Comparison of ENCODE assay signal across 7 cellular contexts in genomic region chr19:1449467-1450442, GRCh38. TPM values are rescaled to one million over a fixed set of nuclear protein-coding genes. Genes with fewer than 3 reads are reported as not detected.
DNase-seq lines count a peak whose midpoint lies in the region; ATAC-seq, FAIRE-seq and TF ChIP-seq lines count a peak whose summit lies in the region.

Gene APC2, plus strand, starts transcription at chr19:1450121. Its CDS starts 2,881 bp downstream, at chr19:1453002.

- H3K9ac ChIP-seq in DND-41 (ENCODE audit: low read depth, low read length): no peak within 1 kb of the TSS
- H3K9ac ChIP-seq in K562 (ENCODE audit: insufficient read depth in 1 of 2, low read depth in 2 of 2, low read length in 2 of 2): no peak within 1 kb of the TSS
- H3K9ac ChIP-seq in neuronal stem cell (ENCODE audit: low read depth, low read length, poor library complexity): peak within 1 kb of the TSS; percentile 94

- H2BK120ac ChIP-seq in neuronal stem cell (ENCODE audit: low read depth, low read length): peak within 1 kb of the TSS; percentile 2

- peak within 1 kb of the TSS; percentile 50 for H2BK5ac ChIP-seq in neuronal stem cell (ENCODE audit: low read length)

- DNase-seq in DND-41: peak; percentile 57
- peak; percentile 66 for DNase-seq in NCI-H146 treated with DMSO at 0.1 percent for 48 hours (lab: John Stamatoyannopoulos, UW; ENCODE audit: unreplicated experiment)
- DNase-seq in K562 (ENCODE audit: extremely low read depth in 1 of 4, low spot score in 3 of 4): peak; percentile 69 to 96 (median 94)
- peak; percentile 82 for DNase-seq in neuronal stem cell (ENCODE audit: low spot score)
- DNase-seq in foreskin keratinocyte: no peak
- DNase-seq in NCI-H2107 treated with DMSO at 0.1 percent for 48 hours (lab: John Stamatoyannopoulos, UW; ENCODE audit: unreplicated experiment): no peak

- no peak for TF ChIP-seq CTCF in DND-41 (IDR thresholded peaks at IDR 0.05; ENCODE audit: borderline replicate concordance, extremely low read depth, low read length, poor library complexity, severe bottlenecking)
- TF ChIP-seq CTCF in K562 (IDR thresholded peaks at IDR 0.05 in 2 of 3, conservative IDR thresholded peaks at IDR 0.05 in 1 of 3; ENCODE audit: insufficient read depth in 2 of 3, low read depth in 1 of 3, low read length in 3 of 3): no peak
- TF ChIP-seq CTCF in foreskin keratinocyte (conservative IDR thresholded peaks at IDR 0.05): no peak

- H3K9me3 ChIP-seq in DND-41 (ENCODE audit: insufficient read depth, low read length, severe bottlenecking) (no peaks in the 10 kb centered on the region), K562 (replicated peaks; ENCODE audit: control insufficient read depth, insufficient read depth, low read depth, low read length) (no peaks in the 10 kb centered on the region), neuronal stem cell (replicated peaks in 1 of 2; ENCODE audit: control insufficient read depth in 2 of 2, insufficient read depth in 1 of 2, low read depth in 1 of 2, low read length in 2 of 2) (no peaks in the 10 kb centered on the region)

- H3K23ac ChIP-seq in neuronal stem cell (ENCODE audit: low read depth, low read length, poor library complexity): peak within 1 kb of the TSS; percentile 92

- peaks cover 7% of the 10 kb centered on the region for H3K27me3 ChIP-seq in DND-41 (ENCODE audit: insufficient read depth, low read length, poor library complexity)
- H3K27me3 ChIP-seq in K562 (ENCODE audit: control insufficient read depth in 2 of 2, insufficient read depth in 2 of 2, low read length in 2 of 2): peaks cover 0 to 12% of the 10 kb centered on the region in 2 experiments; a peak in 1 of 5 replicates
- H3K27me3 ChIP-seq in neuronal stem cell (ENCODE audit: control insufficient read depth in 3 of 3, insufficient read depth in 3 of 3, low read depth in 1 of 3, low read length in 3 of 3): peaks cover 0 to 14% (median 0%) of the 10 kb centered on the region in 3 experiments
- H3K27me3 ChIP-seq in foreskin keratinocyte: peaks cover 89% of the 10 kb centered on the region

- peaks cover 35% of the 10 kb centered on the region for H4K20me1 ChIP-seq in DND-41 (ENCODE audit: insufficient read depth, low read length)
- H4K20me1 ChIP-seq in K562 (replicated peaks; ENCODE audit: control insufficient read depth, insufficient read depth, low read length): peaks cover 17% of the 10 kb centered on the region; the same call in 1 of the 2 replicates

- no peaks in the 10 kb centered on the region for H3K36me3 ChIP-seq in DND-41 (ENCODE audit: insufficient read depth, low read length)
- no peaks in the 10 kb centered on the region for H3K36me3 ChIP-seq in K562 (ENCODE audit: control insufficient read depth, insufficient read depth, low read length)
- peaks cover 2 to 23% of the 10 kb centered on the region in 2 donors for H3K36me3 ChIP-seq in neuronal stem cell (replicated peaks in 1 of 2; ENCODE audit: control insufficient read depth in 2 of 2, insufficient read depth in 2 of 2, low read length in 2 of 2)

- TF ChIP-seq POLR2A in K562 (conservative IDR thresholded peaks at IDR 0.05): no peak

- no peak for FAIRE-seq in K562 (lab: Jason Lieb, UNC)

- H3K4me3 ChIP-seq in DND-41 (ENCODE audit: low read depth in 1 of 2, low read length in 2 of 2) (no peak within 1 kb of the TSS), K562 (no peak within 1 kb of the TSS), neuronal stem cell (ENCODE audit: low read length in 2 of 2) (peak within 1 kb of the TSS; percentile 75 to 77)

- H2AFZ ChIP-seq in DND-41 (ENCODE audit: low read depth, low read length): no peak within 1 kb of the TSS
- H2AFZ ChIP-seq in K562 (ENCODE audit: low read depth, low read length): no peak within 1 kb of the TSS
- peak within 1 kb of the TSS; percentile 59 for H2AFZ ChIP-seq in neuronal stem cell (ENCODE audit: low read length)

- peak within 1 kb of the TSS; percentile 10 for H3K14ac ChIP-seq in neuronal stem cell (ENCODE audit: low read length)

- no peak for TF ChIP-seq EP300 in K562 (IDR thresholded peaks at IDR 0.05; ENCODE audit: low read length)

- no TSS peak for BruUV-seq in K562 (replicated peaks; lab: Mats Ljungman, UMichigan)

- no peak within 1 kb of the TSS for H4K8ac ChIP-seq in neuronal stem cell (ENCODE audit: low read depth, low read length)

- WGBS in K562 (ENCODE audit: insufficient coverage, low coverage, missing lambda C conversion rate): 3% methylated on average over 44 of the region's 74 CpGs
- no CpG with 5 or more reads among the region's 74 CpGs for WGBS in neuronal stem cell (ENCODE audit: extremely low coverage in 2 of 2, insufficient read length in 2 of 2, insufficient replicate concordance in 1 of 2), 2 donors

- no peaks in the 10 kb centered on the region for H3K79me2 ChIP-seq in DND-41 (ENCODE audit: insufficient read depth, low read length)
- no peaks in the 10 kb centered on the region for H3K79me2 ChIP-seq in K562 (ENCODE audit: control insufficient read depth, insufficient read depth, low read length)

- H3K27ac ChIP-seq in DND-41 (ENCODE audit: low read length): no peak within 1 kb of the TSS
- no peak within 1 kb of the TSS for H3K27ac ChIP-seq in K562 (ENCODE audit: extremely low read depth, low read depth, low read length)
- H3K27ac ChIP-seq in neuronal stem cell (replicated peaks; ENCODE audit: low read length): peak within 1 kb of the TSS; percentile 33
- H3K27ac ChIP-seq in foreskin keratinocyte: no peak within 1 kb of the TSS

- intact Hi-C loops in K562 (cut with micrococcal nuclease): loop anchor here (10.0 kb wide), 1 partner anchor 175 kb away; the partner anchor contains the start of gene FAM174C

- peak within 1 kb of the TSS; percentile 94 for H3K18ac ChIP-seq in neuronal stem cell (ENCODE audit: low read length)

- peak within 1 kb of the TSS; percentile 69 for H4K91ac ChIP-seq in neuronal stem cell (ENCODE audit: low read depth, low read length, poor library complexity)

- peak within 1 kb of the TSS; percentile 98 for H2AK5ac ChIP-seq in neuronal stem cell (ENCODE audit: low read depth, low read length)

- POLR2A ChIA-PET in K562 (lab: Yijun Ruan, JAX): interaction anchor here (1.2 to 1.5 kb wide), 2 partner anchors 10 to 180 kb away, joined by 3 to 5 read pairs; partner anchors contain the start of gene CIRBP

- H3K79me1 ChIP-seq in neuronal stem cell (ENCODE audit: low read depth, low read length): peaks cover 6% of the 10 kb centered on the region

- CTCF ChIA-PET in K562 (lab: Yijun Ruan, JAX; ENCODE audit: low intra/inter-chr PET ratio): interaction anchor here (0.5 to 0.6 kb wide), 2 partner anchors 468 to 488 kb away, joined by 3 to 6 read pairs; no protein-coding TSS in a partner anchor

- H2BK12ac ChIP-seq in neuronal stem cell (ENCODE audit: low read length): peak within 1 kb of the TSS; percentile 46

- no peak within 1 kb of the TSS for H3K4ac ChIP-seq in neuronal stem cell (ENCODE audit: low read length)

- peaks cover 8% of the 10 kb centered on the region for H3K4me1 ChIP-seq in DND-41 (ENCODE audit: insufficient read depth, low read length)
- peaks cover 0 to 74% of the 10 kb centered on the region in 2 experiments; a peak in 4 of 5 replicates for H3K4me1 ChIP-seq in K562 (replicated peaks in 1 of 2; ENCODE audit: control insufficient read depth in 2 of 2, insufficient read depth in 2 of 2, low read length in 2 of 2)
- H3K4me1 ChIP-seq in neuronal stem cell (ENCODE audit: control insufficient read depth in 2 of 2, insufficient read depth in 1 of 2, low read depth in 1 of 2, low read length in 2 of 2): peaks cover 45 to 55% of the 10 kb centered on the region in 2 donors
- H3K4me1 ChIP-seq in foreskin keratinocyte: no peaks in the 10 kb centered on the region

- ATAC-seq in DND-41 (ENCODE audit: insufficient read depth, low read depth) (peak; percentile 41), K562 (peak; percentile 53), GM21515 (IDR thresholded peaks at IDR 0.05; ENCODE audit: unreplicated experiment) (no peak), foreskin keratinocyte (no peak)

- in situ Hi-C loops in K562 (cut with MboI): no loop called here

- peak within 1 kb of the TSS; percentile 22 for H2BK15ac ChIP-seq in neuronal stem cell (ENCODE audit: low read length)

- no peak for TF ChIP-seq RAD21 in K562 (CRISPR knock-in tag; conservative IDR thresholded peaks at IDR 0.05 in 1 of 2, IDR thresholded peaks at IDR 0.05 in 1 of 2)

- no peaks in the 10 kb centered on the region for H3K9me1 ChIP-seq in K562 (ENCODE audit: control insufficient read depth, insufficient read depth, low read length)

- H3K4me2 ChIP-seq in DND-41 (ENCODE audit: insufficient read depth, low read length) (no peak within 1 kb of the TSS), K562 (ENCODE audit: insufficient read depth, low read length) (no peak within 1 kb of the TSS), neuronal stem cell (ENCODE audit: insufficient read depth, low read length, poor library complexity, severe bottlenecking) (peak within 1 kb of the TSS; percentile 88)

TF ChIP-seq in K562, 482 proteins besides CTCF, POLR2A, EP300 and RAD21 (continues in another document):
- TF ChIP-seq TAL1 (IDR thresholded peaks at IDR 0.05): no peak
- TF ChIP-seq OTX1 (CRISPR knock-in tag; IDR thresholded peaks at IDR 0.05): no peak

RNA-seq across cellular contexts. Expression of gene APC2, which starts in this region (rescaled TPM):
- 0.56 and 1.4 TPM in 2 replicates for total RNA-seq in K562 (2011; cell fraction: chromatin; rRNA removed; ENCODE audit: low replicate concordance)
- 0.66 and 1.3 TPM in 2 replicates for total RNA-seq in K562 (2011; cell fraction: nucleolus; rRNA removed)
- 0.44 and 0.53 TPM in 2 replicates for total RNA-seq in K562 (2011; cell fraction: nucleoplasm; rRNA removed)
- 0.05 and 0.08 TPM in 2 replicates for total RNA-seq in K562 (2014; rRNA removed)
- 0.04 TPM in 1 of 2 replicates, not detected in the other for total RNA-seq in K562 (2014; rRNA removed; fragmentation: Illumina TruSeq; extraction: Trizol)
- 0.04 TPM in 1 of 2 replicates, not detected in the other for total RNA-seq in K562 (2015; rRNA removed; fragmentation: Illumina TruSeq; extraction: Trizol)
- total RNA-seq in K562 (2021): 0.27 and 0.40 TPM in 2 replicates
- 0.01 and 0.06 TPM in 2 replicates for polyA plus RNA-seq in K562 (2011; rRNA removed)
- 0.03 and 0.04 TPM in 2 replicates for polyA plus RNA-seq in K562 (2011; cell fraction: cytosol; rRNA removed)
- 0.13 and 0.21 TPM in 2 replicates for polyA plus RNA-seq in K562 (2011; cell fraction: nucleus; rRNA removed)
- 0.43 and 0.48 TPM in 2 replicates for polyA plus RNA-seq in K562 (2012)
- polyA plus RNA-seq in K562 (2014; fragmentation: Illumina TruSeq; extraction: Trizol): 0.01 TPM in 2 replicates
- not detected for polyA plus RNA-seq in K562 (2014; fragmentation: Nextera tagmentation; extraction: Ambion mirVana)
- 0.04 and 0.09 TPM in 2 replicates for polyA plus RNA-seq in K562 (2014; rRNA removed)
- polyA minus RNA-seq in K562 (2011; rRNA and poly(A)+ RNA removed): 0.06 and 0.07 TPM in 2 replicates
- not detected in 2 replicates for polyA minus RNA-seq in K562 (2011; cell fraction: cytosol; rRNA and poly(A)+ RNA removed)
- polyA minus RNA-seq in K562 (2011; cell fraction: nucleus; rRNA and poly(A)+ RNA removed): 0.27 and 0.33 TPM in 2 replicates
- 3.4 TPM for polyA plus RNA-seq in neuronal stem cell (2013, experiment 1 of 2)
- 3.9 TPM for polyA plus RNA-seq in neuronal stem cell (2013, experiment 2 of 2)
- total RNA-seq in foreskin keratinocyte: 0.07 and 0.10 TPM in 2 replicates
- polyA plus RNA-seq in foreskin keratinocyte: 0.03 and 0.08 TPM in 2 replicates

Comparison
In these comparisons a context has a peak if more than half of its experiments do, and no peak if none do; other contexts are left out.
1. ATAC-seq: peak in DND-41 (single experiment) and K562 (single experiment); none in GM21515 (single experiment) and foreskin keratinocyte (single experiment).
2. DNase-seq: peak in DND-41 (single experiment), NCI-H146 treated with DMSO at 0.1 percent for 48 hours (single experiment), K562 (4 of 4) and neuronal stem cell (single experiment); none in foreskin keratinocyte (0 of 2) and NCI-H2107 treated with DMSO at 0.1 percent for 48 hours (single experiment).
3. H3K4me3 ChIP-seq: peak in neuronal stem cell (2 of 2); none in DND-41 (0 of 2) and K562 (single experiment).